7 cellular contexts compared by ENCODE assay signal in genomic region chr12:101696477-101697196, GRCh38. TPM values are rescaled to one million over a fixed set of nuclear protein-coding genes. Genes with fewer than 3 reads are reported as not detected.
DNase-seq lines count a peak whose midpoint lies in the region; ATAC-seq, FAIRE-seq and TF ChIP-seq lines count a peak whose summit lies in the region.

No MANE protein-coding gene starts in this region.

- no peaks in the 10 kb centered on the region for H3K9me3 Mint-ChIP-seq in stimulated activated naive CD8-positive, alpha-beta T cell treated with anti-CD3 and anti-CD28 coated beads, Interleukin-15, amount 100 ng/mL, for 72 hours

- H4K20me1 ChIP-seq in OCI-LY3 (ENCODE audit: insufficient read depth, low read length) (no peaks in the 10 kb centered on the region), mammary epithelial cell (ENCODE audit: insufficient read depth, low read length) (no peaks in the 10 kb centered on the region)

- 38% methylated on average over 12 of the region's 15 CpGs for WGBS in mammary epithelial cell (ENCODE audit: low coverage, missing lambda C conversion rate)

- BruUV-seq in mammary epithelial cell (replicated peaks; lab: Mats Ljungman, UMichigan) = no TSS peak

- no peak for TF ChIP-seq POLR2A in GM12891 (IDR thresholded peaks at IDR 0.05; ENCODE audit: low read depth, low read length)

- H3K4me2 ChIP-seq in OCI-LY3 (ENCODE audit: low read length) (peak overlapping the region; percentile 72), mammary epithelial cell (ENCODE audit: insufficient read depth, low read depth, low read length) (peak overlapping the region; percentile 99)

- H3K27ac Mint-ChIP-seq in stimulated activated naive CD8-positive, alpha-beta T cell treated with anti-CD3 and anti-CD28 coated beads, Interleukin-15, amount 100 ng/mL, for 72 hours = peak overlapping the region; percentile 86 to 89

- H3K27me3 ChIP-seq in OCI-LY3 (ENCODE audit: low read depth, low read length) (0 out of 2 replicates have a peak, but pooled peaks cover 5% of the 10 kb centered on the region), mammary epithelial cell (ENCODE audit: insufficient read depth, low read length) (no peaks in the 10 kb centered on the region)

- dilution Hi-C loops in mammary epithelial cell (cut with HindIII; ENCODE audit: low sequenced_read_pairs) = no loop called here

- intact Hi-C loops in mammary epithelial cell (cut with micrococcal nuclease) = no loop called here
- intact Hi-C loops in left colon (cut with DNase I, micrococcal nuclease) = no loop called here

- TF ChIP-seq CTCF in OCI-LY3 (IDR thresholded peaks at IDR 0.05; ENCODE audit: low read depth, low read length) = no peak
- TF ChIP-seq CTCF in mammary epithelial cell (conservative IDR thresholded peaks at IDR 0.05 in 1 of 2, IDR thresholded peaks at IDR 0.05 in 1 of 2; ENCODE audit: extremely low read depth in 1 of 2, insufficient read depth in 1 of 2, low read depth in 1 of 2, low read length in 2 of 2) = no peak

- H3K27me3 Mint-ChIP-seq in stimulated activated naive CD8-positive, alpha-beta T cell treated with anti-CD3 and anti-CD28 coated beads, Interleukin-15, amount 100 ng/mL, for 72 hours = no peaks in the 10 kb centered on the region

- peak overlapping the region; percentile 87 for H3K4me3 ChIP-seq in OCI-LY3 (ENCODE audit: low read length)
- H3K4me3 ChIP-seq in mammary epithelial cell (replicated peaks in 1 of 3; ENCODE audit: insufficient read depth in 1 of 3, low read depth in 2 of 3, low read length in 3 of 3) = peak overlapping the region; percentile 43 to 94 (median 70)

- H3K9ac ChIP-seq in OCI-LY3 (ENCODE audit: low read length) (peak overlapping the region; percentile 73), mammary epithelial cell (ENCODE audit: insufficient read depth, low read length) (no peak overlapping the region)

- H3K27ac ChIP-seq in OCI-LY3 (ENCODE audit: low read length) (no peak overlapping the region), mammary epithelial cell (ENCODE audit: insufficient read depth, low read depth, low read length) (no peak overlapping the region)

- peak; percentile 1 for ATAC-seq in HG02610 (IDR thresholded peaks at IDR 0.05; ENCODE audit: unreplicated experiment)
- ATAC-seq in left colon = peak; percentile 54
- peak; percentile 22 for ATAC-seq in stimulated activated naive CD8-positive, alpha-beta T cell treated with anti-CD3 and anti-CD28 coated beads, Interleukin-15, amount 100 ng/mL, for 72 hours

- peaks cover 11% of the 10 kb centered on the region for H3K4me1 ChIP-seq in OCI-LY3 (ENCODE audit: low read length)
- H3K4me1 ChIP-seq in mammary epithelial cell (ENCODE audit: insufficient read depth, low read length) = peaks cover 17% of the 10 kb centered on the region

- in situ Hi-C loops in mammary epithelial cell (cut with MboI; ENCODE audit: low sequenced_read_pairs in 2 of 2) = no loop called here

- peaks cover 43% of the 10 kb centered on the region for H3K4me1 Mint-ChIP-seq in stimulated activated naive CD8-positive, alpha-beta T cell treated with anti-CD3 and anti-CD28 coated beads, Interleukin-15, amount 100 ng/mL, for 72 hours

- H3K4me3 Mint-ChIP-seq in stimulated activated naive CD8-positive, alpha-beta T cell treated with anti-CD3 and anti-CD28 coated beads, Interleukin-15, amount 100 ng/mL, for 72 hours = peak overlapping the region; percentile 86 to 89

- CTCF ChIA-PET in mammary epithelial cell (lab: Charles Lee; ENCODE audit: low non-redundant PET) = no interaction called here

- H3K9me3 ChIP-seq in OCI-LY3 (ENCODE audit: insufficient read depth, low read length) (no peaks in the 10 kb centered on the region), mammary epithelial cell (replicated peaks; ENCODE audit: insufficient read depth, low read length) (no peaks in the 10 kb centered on the region)

- no peaks in the 10 kb centered on the region for H3K36me3 ChIP-seq in OCI-LY3 (replicated peaks; ENCODE audit: low read depth, low read length)
- no peaks in the 10 kb centered on the region for H3K36me3 ChIP-seq in mammary epithelial cell (ENCODE audit: insufficient read depth, low read length)

- peak; percentile 25 for DNase-seq in GM12891 (ENCODE audit: insufficient read length, low spot score)
- DNase-seq in mammary epithelial cell = no peak
- DNase-seq in left colon = peak; percentile 40 to 68
- DNase-seq in stimulated activated naive CD8-positive, alpha-beta T cell treated with anti-CD3 and anti-CD28 coated beads, Interleukin-15, amount 100 ng/mL, for 72 hours = peak in 1 of 2 donors; percentile 11
- no peak for DNase-seq in NCI-H1436 treated with DMSO at 0.1 percent for 48 hours (lab: John Stamatoyannopoulos, UW)

- H2AFZ ChIP-seq in OCI-LY3 (ENCODE audit: low read depth, low read length) (peak overlapping the region; percentile 95), mammary epithelial cell (ENCODE audit: low read depth, low read length) (peak overlapping the region; percentile 90)

- FAIRE-seq in GM12891 (lab: Jason Lieb, UNC) = peak; percentile 64

- H3K79me2 ChIP-seq in OCI-LY3 (ENCODE audit: low read length) (no peaks in the 10 kb centered on the region; the same call in 1 of the 2 replicates), mammary epithelial cell (ENCODE audit: insufficient read depth, low read length) (peaks cover 24% of the 10 kb centered on the region)

TF ChIP-seq in GM12891, 5 proteins besides CTCF, POLR2A, EP300 and RAD21:
- TF ChIP-seq PAX5 (IDR thresholded peaks at IDR 0.05; ENCODE audit: insufficient read depth, low read length, severe bottlenecking) (no peak), SPI1 (IDR thresholded peaks at IDR 0.05; ENCODE audit: low read depth, low read length) (no peak), POU2F2 (IDR thresholded peaks at IDR 0.05; ENCODE audit: low read depth, low read length) (no peak), POLR2AphosphoS5 (IDR thresholded peaks at IDR 0.05; ENCODE audit: low read depth, low read length) (no peak), TAF1 (IDR thresholded peaks at IDR 0.05; ENCODE audit: low read depth, low read length) (no peak)

RNA-seq across cellular contexts. Expression of gene CHPT1, which starts 0.8 kb away (rescaled TPM):
- 2.2 TPM for polyA plus RNA-seq in GM12891 (2012; ENCODE audit: low read depth, missing spikeins)
- total RNA-seq in mammary epithelial cell (10 to 100 TPM; 16.5 to 17.2 TPM), left colon (100 to 1,000 TPM in 1 of 2 donors, 10 to 100 TPM in 1; 92.5 to 104 TPM)
- polyA plus RNA-seq in mammary epithelial cell = 10.7 TPM
- polyA minus RNA-seq in mammary epithelial cell = 17.9 TPM

RNA-seq across cellular contexts. Expression of gene SYCP3, which starts 42.6 kb away (rescaled TPM):
- polyA plus RNA-seq in GM12891 (2012; ENCODE audit: low read depth, missing spikeins) = 0.31 TPM
- total RNA-seq in mammary epithelial cell = under 1 TPM in 1 of 2 donors, not detected in 1; 0.50 TPM
- polyA plus RNA-seq in mammary epithelial cell = not detected
- not detected for polyA minus RNA-seq in mammary epithelial cell
- total RNA-seq in left colon = under 1 TPM; 0.15 to 0.20 TPM

Comparison
In these comparisons a context has a peak if more than half of its experiments do, and no peak if none do; other contexts are left out.
1. DNase-seq: peak in GM12891 (single experiment) and left colon (2 of 2); none in mammary epithelial cell (single experiment) and NCI-H1436 treated with DMSO at 0.1 percent for 48 hours (single experiment).
2. ATAC-seq: peak in every context shown above with its lines; median percentile 54 in left colon; 22 in stimulated activated naive CD8-positive, alpha-beta T cell treated with anti-CD3 and anti-CD28 coated beads, Interleukin-15, amount 100 ng/mL, for 72 hours; 1 in HG02610.
3. RNA of gene CHPT1, which starts 0.8 kb away (total RNA-seq): 92.5 to 104 TPM in left colon; 16.5 to 17.2 TPM in mammary epithelial cell; every median in the first group is over 4 times any median in the second.